In the genomic region with DNA sequence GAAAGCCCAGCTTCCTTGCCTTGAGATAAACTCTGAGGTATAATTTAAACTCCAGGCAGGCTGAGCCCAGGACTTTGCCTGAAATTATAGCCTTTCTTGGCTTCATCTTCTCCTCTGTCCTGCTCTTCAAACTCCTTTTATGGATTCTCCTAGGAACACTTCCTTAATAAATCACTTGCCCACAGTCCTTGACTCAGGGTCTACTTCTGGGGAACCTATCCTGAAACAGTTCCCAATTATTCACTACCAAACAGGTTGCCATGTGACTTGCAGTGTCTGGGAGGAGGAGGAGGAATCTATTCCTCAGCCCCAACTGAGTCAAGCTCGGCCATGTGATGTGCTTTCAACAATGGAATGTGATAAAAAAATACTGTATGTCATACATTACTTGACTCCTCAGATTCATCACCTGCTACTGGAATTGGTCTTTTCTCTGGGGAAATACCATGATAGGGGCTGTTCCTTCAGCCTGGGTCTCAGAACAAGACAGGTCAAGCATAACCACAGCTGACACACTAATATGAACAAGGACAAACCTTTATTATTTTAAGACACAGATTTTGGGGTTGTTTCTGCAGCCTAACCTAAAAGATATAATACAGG, we compare ENCODE assay signal across 14 cellular contexts. TPM values are rescaled to one million over a fixed set of nuclear protein-coding genes. Genes with fewer than 3 reads are reported as not detected.
DNase-seq lines count a peak whose midpoint lies in the region; ATAC-seq and TF ChIP-seq lines count a peak whose summit lies in the region.
"Had no signal": no experiment of that assay in that cellular context is flagged by ENCODE, and none has a peak within 500 bp of the region (broad histone marks: within the 10 kb centered on the region; RNA-seq: fewer than 3 reads in every experiment).

No MANE protein-coding gene starts in this region.

- 85% methylated on average over 1 of the region's 1 CpG for WGBS in right lobe of liver (ENCODE audit: insufficient coverage, low coverage, low lambda C conversion rate, missing lambda C conversion rate)

- H3K4me3 Mint-ChIP-seq in mesothelial cell of epicardium: no peak overlapping the region
- H3K4me3 Mint-ChIP-seq: B cell had no signal

- H3K27ac Mint-ChIP-seq in mesothelial cell of epicardium: peak overlapping the region; percentile 81
- H3K27ac Mint-ChIP-seq: activated naive CD4-positive, alpha-beta T cell treated with anti-CD3 and anti-CD28 coated beads, Interleukin-2, amount 50 U/mL, for 72 hours; B cell had no signal

- ATAC-seq in right lobe of liver (no peak), HG02588 (IDR thresholded peaks at IDR 0.05; ENCODE audit: unreplicated experiment) (no peak)
- ATAC-seq: activated naive CD4-positive, alpha-beta T cell treated with anti-CD3 and anti-CD28 coated beads, Interleukin-2, amount 50 U/mL, for 72 hours had no signal

- peaks cover 2% of the 10 kb centered on the region; the same call in 1 of the 2 replicates for H3K27me3 ChIP-seq in BJ (ENCODE audit: control insufficient read depth, insufficient read depth, low read length)
- H3K27me3 ChIP-seq in right lobe of liver: no peaks in the 10 kb centered on the region
- H3K27me3 ChIP-seq in MG63: no peaks in the 10 kb centered on the region

- no peaks in the 10 kb centered on the region for H3K36me3 Mint-ChIP-seq in mesothelial cell of epicardium
- H3K36me3 Mint-ChIP-seq: activated naive CD4-positive, alpha-beta T cell treated with anti-CD3 and anti-CD28 coated beads, Interleukin-2, amount 50 U/mL, for 72 hours had no signal

- peaks cover 4% of the 10 kb centered on the region for H3K9me3 Mint-ChIP-seq in mesothelial cell of epicardium
- H3K9me3 Mint-ChIP-seq: activated naive CD4-positive, alpha-beta T cell treated with anti-CD3 and anti-CD28 coated beads, Interleukin-2, amount 50 U/mL, for 72 hours had no signal

- no peak for TF ChIP-seq POLR2A in right lobe of liver (IDR thresholded peaks at IDR 0.05)

- peaks cover 29% of the 10 kb centered on the region for H3K4me1 Mint-ChIP-seq in mesothelial cell of epicardium

- POLR2A ChIA-PET in BJ (lab: Charles Lee): interaction anchor here (0.6 kb wide), 1 partner anchor 8 kb away, joined by 3 read pairs; no protein-coding TSS in a partner anchor

- no peak overlapping the region for H3K4me3 ChIP-seq in BJ (ENCODE audit: low read depth, low read length)
- H3K4me3 ChIP-seq in right lobe of liver: no peak overlapping the region
- no peak overlapping the region for H3K4me3 ChIP-seq in MG63
- H3K4me3 ChIP-seq: esophagus squamous epithelium had no signal

- intact Hi-C loops in right lobe of liver (cut with DNase I): no loop called here

- DNase-seq in BJ (ENCODE audit: low read depth) (peak; percentile 63), HK-2 (ENCODE audit: unreplicated experiment) (peak; percentile 67), dermis blood vessel endothelial cell (peak; percentile 25), mesothelial cell of epicardium (ENCODE audit: low spot score in 2 of 2, unreplicated experiment in 2 of 2) (no peak), right lobe of liver (no peak), NCI-H345 (lab: John Stamatoyannopoulos, UW) (no peak), MG63 (no peak)
- DNase-seq: activated CD8-positive, alpha-beta memory T cell treated with anti-CD3 and anti-CD28 coated beads, Interleukin-2, amount 50 U/mL, for 4 hours; esophagus squamous epithelium; midbrain had no signal

- TF ChIP-seq CTCF in BJ (IDR thresholded peaks at IDR 0.05; ENCODE audit: insufficient read depth, low read depth, low read length) (no peak), mesothelial cell of epicardium (IDR thresholded peaks at IDR 0.05; ENCODE audit: unreplicated experiment) (no peak), right lobe of liver (IDR thresholded peaks at IDR 0.05) (no peak)

- no peaks in the 10 kb centered on the region for H3K36me3 ChIP-seq in BJ (ENCODE audit: control insufficient read depth, insufficient read depth, low read length)
- H3K36me3 ChIP-seq in right lobe of liver: no peaks in the 10 kb centered on the region
- no peaks in the 10 kb centered on the region for H3K36me3 ChIP-seq in MG63
- H3K36me3 ChIP-seq: esophagus squamous epithelium had no signal

- peaks cover 0 to 3% (median 0%) of the 10 kb centered on the region in 4 donors for H3K4me1 ChIP-seq in right lobe of liver

- H3K27ac ChIP-seq in right lobe of liver: no peak overlapping the region
- H3K27ac ChIP-seq: esophagus squamous epithelium had no signal

- H3K27me3 Mint-ChIP-seq in mesothelial cell of epicardium (ENCODE audit: low read depth): peaks cover 28% of the 10 kb centered on the region

- H3K9me3 ChIP-seq in right lobe of liver: no peaks in the 10 kb centered on the region
- H3K9me3 ChIP-seq in MG63: no peaks in the 10 kb centered on the region
- H3K9me3 ChIP-seq: esophagus squamous epithelium had no signal

- CTCF ChIA-PET in BJ (lab: Yijun Ruan, JAX): interaction anchor here (0.8 to 1.3 kb wide), 2 partner anchors 28 to 43 kb away, joined by 3 read pairs; no protein-coding TSS in a partner anchor

RNA-seq across cellular contexts. Expression of gene CDKN1A, which starts 20.5 kb away (rescaled TPM):
- 698 and 820 TPM in 2 replicates for polyA plus RNA-seq in BJ (2011; rRNA removed)
- polyA minus RNA-seq in BJ (2011; rRNA and poly(A)+ RNA removed): 221 and 352 TPM in 2 replicates
- total RNA-seq in dermis blood vessel endothelial cell: 141 and 189 TPM in 2 replicates
- total RNA-seq in mesothelial cell of epicardium: 54.1 to 57.1 TPM (median 55.2 TPM) in 3 replicates
- total RNA-seq in right lobe of liver: 100 to 1,000 TPM in 1 of 6 experiments, 10 to 100 TPM in 5; 20.0 to 124 (median 58.6) TPM
- 15.8 and 25.8 TPM in 2 replicates for total RNA-seq in MG63 (2014; rRNA removed; shearing (Covaris generic); ENCODE audit: low replicate concordance)

RNA-seq across cellular contexts. Expression of gene RAB44, which starts 39.6 kb away (rescaled TPM):
- 0.02 and 0.04 TPM in 2 replicates for polyA plus RNA-seq in BJ (2011; rRNA removed)
- polyA minus RNA-seq in BJ (2011; rRNA and poly(A)+ RNA removed): not detected in 2 replicates
- total RNA-seq in dermis blood vessel endothelial cell (under 0.01 TPM in 1 of 2 replicates, not detected in the other), mesothelial cell of epicardium (0.07 to 0.16 TPM in 2 of 3 replicates, not detected in the other), right lobe of liver (under 1 TPM in 3 of 6 experiments, not detected in 3; 0.05 to 0.07 (median 0.07) TPM)
- not detected in 2 replicates for total RNA-seq in MG63 (2014; rRNA removed; shearing (Covaris generic); ENCODE audit: low replicate concordance)
- total RNA-seq: H4 had no signal

Comparison
In these comparisons a context has a peak if more than half of its experiments do, and no peak if none do; other contexts are left out.
1. DNase-seq: peak in BJ (single experiment), HK-2 (single experiment) and dermis blood vessel endothelial cell (single experiment); none in mesothelial cell of epicardium (0 of 2), right lobe of liver (0 of 3), NCI-H345 (single experiment) and MG63 (single experiment).